Comparison of ENCODE assay signal across 16 cellular contexts in genomic region chr12:356276-356988, GRCh38. TPM values are rescaled to one million over a fixed set of nuclear protein-coding genes. Genes with fewer than 3 reads are reported as not detected.
DNase-seq lines count a peak whose midpoint lies in the region; ATAC-seq, FAIRE-seq and TF ChIP-seq lines count a peak whose summit lies in the region.
"Had no signal": no experiment of that assay in that cellular context is flagged by ENCODE, and none has a peak within 500 bp of the region (broad histone marks: within the 10 kb centered on the region; RNA-seq: fewer than 3 reads in every experiment).

No MANE protein-coding gene starts in this region.

- no peak overlapping the region for H2BK20ac ChIP-seq in IMR-90 (ENCODE audit: low read depth, low read length)

- H4K8ac ChIP-seq in IMR-90 (ENCODE audit: low read depth in 2 of 2, low read length in 2 of 2), result no peak overlapping the region

- no peak overlapping the region for H3K56ac ChIP-seq in IMR-90 (ENCODE audit: extremely low read depth, insufficient read depth, low read length)

- intact Hi-C loops in IMR-90 (cut with micrococcal nuclease) (no loop called here), GM12878 (cut with micrococcal nuclease; ENCODE audit: unreplicated experiment) (no loop called here)

- DNase-seq in DMS53 (lab: John Stamatoyannopoulos, UW), result peak; percentile 53
- DNase-seq in DMS53 treated with DMSO at 0.1 percent for 48 hours (lab: John Stamatoyannopoulos, UW; ENCODE audit: unreplicated experiment), result no peak
- DNase-seq in IMR-90, result peak; percentile 38
- DNase-seq in GM12878 (ENCODE audit: low read depth, low spot score), result no peak
- no peak for DNase-seq in mesothelial cell of epicardium (ENCODE audit: low spot score in 2 of 2, unreplicated experiment in 2 of 2)
- DNase-seq in HAP-1 (ENCODE audit: low spot score in 2 of 2), result no peak
- DNase-seq in GM19239 (ENCODE audit: insufficient read length, low spot score), result no peak
- DNase-seq: activated T-cell treated with anti-CD3 and anti-CD28 coated beads, Interleukin-2, amount 50 U/mL, for 1 hour; NCI-H2081 treated with DMSO at 0.1 percent for 48 hours; NK-92 treated with Interleukin-12 subunit alpha and Interleukin-12 subunit beta, amount 100 ng/mL, for 24 hours; testis had no signal

- SMC1A ChIA-PET in GM12878 (lab: Charles Lee; ENCODE audit: uncharacterized antibody, unreplicated experiment), result no interaction called here

- H2AFZ ChIP-seq in IMR-90 (replicated peaks; ENCODE audit: low read length, poor library complexity) (no peak overlapping the region), GM12878 (ENCODE audit: control insufficient read depth, low read depth, low read length) (no peak overlapping the region)
- H2AFZ ChIP-seq: parathyroid adenoma had no signal

- in situ Hi-C loops in IMR-90 (cut with MboI; ENCODE audit: low sequenced_read_pairs), result no loop called here
- in situ Hi-C loops in GM12878 (cut with MboI), result no loop called here
- in situ Hi-C loops in HAP-1 (cut with MboI; ENCODE audit: low sequenced_read_pairs), result no loop called here

- TF ChIP-seq POLR2A in IMR-90 (IDR thresholded peaks at IDR 0.05; ENCODE audit: low read depth, low read length), result no peak
- no peak for TF ChIP-seq POLR2A in GM12878 (IDR thresholded peaks at IDR 0.05; ENCODE audit: low read depth, low read length)

- no peaks in the 10 kb centered on the region for H3K27me3 Mint-ChIP-seq in mesothelial cell of epicardium (ENCODE audit: low read depth)
- H3K27me3 Mint-ChIP-seq: memory B cell had no signal

- H2BK15ac ChIP-seq in IMR-90 (ENCODE audit: low read depth, low read length), result no peak overlapping the region

- no peak overlapping the region for H3K9ac ChIP-seq in IMR-90 (ENCODE audit: low read depth, low read length)
- no peak overlapping the region for H3K9ac ChIP-seq in GM12878 (ENCODE audit: control insufficient read depth, insufficient read depth, low read length)
- H3K9ac ChIP-seq: parathyroid adenoma had no signal

- H3K4me1 Mint-ChIP-seq in mesothelial cell of epicardium, result no peaks in the 10 kb centered on the region

- no peak overlapping the region for H3K14ac ChIP-seq in IMR-90 (replicated peaks; ENCODE audit: low read depth, low read length)

- no peak overlapping the region for H4K91ac ChIP-seq in IMR-90 (ENCODE audit: insufficient read depth, low read depth, low read length)

- H3K27ac ChIP-seq in IMR-90 (ENCODE audit: insufficient read depth, low read length), result no peak overlapping the region
- no peak overlapping the region for H3K27ac ChIP-seq in GM12878 (ENCODE audit: control insufficient read depth, insufficient read depth)
- H3K27ac ChIP-seq: 22Rv1, parathyroid adenoma, testis had no signal

- H3K4me3 ChIP-seq in IMR-90 (ENCODE audit: insufficient read depth, low read depth, low read length) (no peak overlapping the region), GM12878 (no peak overlapping the region), HAP-1 (no peak overlapping the region)
- H3K4me3 ChIP-seq: testis had no signal

- POLR2A ChIA-PET in IMR-90 (lab: Charles Lee; ENCODE audit: unreplicated experiment) (no interaction called here), GM12878 (lab: Charles Lee) (interaction anchor here (0.8 to 1.1 kb wide), 2 partner anchors 17 to 33 kb away, joined by 4 to 5 read pairs; partner anchors contain the start of gene KDM5A)

- no peak overlapping the region for H2BK5ac ChIP-seq in IMR-90 (ENCODE audit: low read depth, low read length, poor library complexity, severe bottlenecking)

- no peaks in the 10 kb centered on the region for H3K79me2 ChIP-seq in GM12878 (ENCODE audit: control insufficient read depth, insufficient read depth, low read length)

- H3K18ac ChIP-seq in IMR-90 (ENCODE audit: low read depth, low read length), result no peak overlapping the region

- TF ChIP-seq CTCF in IMR-90 (conservative IDR thresholded peaks at IDR 0.05; ENCODE audit: low read depth, low read length) (no peak), GM12878 (IDR thresholded peaks at IDR 0.05 in 2 of 3, conservative IDR thresholded peaks at IDR 0.05 in 1 of 3; ENCODE audit: control insufficient read depth in 2 of 3, extremely low read depth in 1 of 3, insufficient read depth in 1 of 3, low read depth in 3 of 3, low read length in 3 of 3) (no peak), mesothelial cell of epicardium (IDR thresholded peaks at IDR 0.05; ENCODE audit: unreplicated experiment) (no peak)

- H3K9me1 ChIP-seq in IMR-90 (ENCODE audit: insufficient read depth, low read length), result peaks cover 4% of the 10 kb centered on the region; the same call in 1 of the 2 replicates

- RAD21 ChIA-PET in GM12878 (lab: Charles Lee; ENCODE audit: unreplicated experiment), result no interaction called here

- H3K4me2 ChIP-seq in IMR-90 (ENCODE audit: low read depth, low read length) (no peak overlapping the region), GM12878 (ENCODE audit: control insufficient read depth, insufficient read depth) (no peak overlapping the region)

- H3K27me3 ChIP-seq in IMR-90 (ENCODE audit: control insufficient read depth, insufficient read depth, low read length) (no peaks in the 10 kb centered on the region), GM12878 (replicated peaks in 1 of 2; ENCODE audit: control insufficient read depth in 2 of 2, insufficient read depth in 2 of 2, low read length in 1 of 2) (no peaks in the 10 kb centered on the region), HAP-1 (ENCODE audit: low read depth) (no peaks in the 10 kb centered on the region)
- H3K27me3 ChIP-seq: testis had no signal

- H3K36me3 ChIP-seq in IMR-90 (ENCODE audit: control insufficient read depth, insufficient read depth, low read length), result peaks cover 46% of the 10 kb centered on the region
- peaks cover 6 to 34% of the 10 kb centered on the region in 2 experiments; a peak in 3 of 4 replicates for H3K36me3 ChIP-seq in GM12878 (ENCODE audit: control insufficient read depth in 2 of 2, insufficient read depth in 2 of 2, low read length in 1 of 2)
- peaks cover 36% of the 10 kb centered on the region for H3K36me3 ChIP-seq in HAP-1 (replicated peaks)

- dilution Hi-C loops in IMR-90 (cut with HindIII; ENCODE audit: low sequenced_read_pairs, unreplicated experiment), result no loop called here

- no peak for TF ChIP-seq EP300 in GM12878 (IDR thresholded peaks at IDR 0.05; ENCODE audit: borderline replicate concordance in 1 of 2, control insufficient read depth in 1 of 2, low read depth in 2 of 2, low read length in 2 of 2)

- WGBS in IMR-90 (ENCODE audit: extremely low coverage in 2 of 2, insufficient read length in 1 of 2), 2 experiments, result 86% methylated on average over 4 of the region's 7 CpGs; no CpG with 5 or more reads in 1 of the 2 experiments
- 92% methylated on average over 7 of the region's 7 CpGs for WGBS in GM12878 (ENCODE audit: insufficient coverage, insufficient replicate concordance, low lambda C conversion rate, missing lambda C conversion rate)

- CTCF ChIA-PET in IMR-90 (lab: Yijun Ruan, JAX) (no interaction called here), GM12878 (lab: Yijun Ruan, JAX) (no interaction called here)

- H3K9me3 Mint-ChIP-seq in mesothelial cell of epicardium, result peaks cover 18% of the 10 kb centered on the region

- H3K4me3 Mint-ChIP-seq in mesothelial cell of epicardium, result no peak overlapping the region
- H3K4me3 Mint-ChIP-seq: memory B cell had no signal

- no peak overlapping the region for H2BK120ac ChIP-seq in IMR-90 (ENCODE audit: low read depth, low read length)

- H3K4me1 ChIP-seq in IMR-90 (ENCODE audit: control insufficient read depth, insufficient read depth, low read length) (peaks cover 4% of the 10 kb centered on the region; the same call in 1 of the 2 replicates), GM12878 (ENCODE audit: control insufficient read depth, insufficient read depth, low read length) (no peaks in the 10 kb centered on the region), HAP-1 (no peaks in the 10 kb centered on the region)
- H3K4me1 ChIP-seq: parathyroid adenoma, testis had no signal

- ATAC-seq in IMR-90 (ENCODE audit: low read depth), result no peak
- no peak for ATAC-seq in GM12878
- no peak for ATAC-seq in HG02852 (IDR thresholded peaks at IDR 0.05; ENCODE audit: unreplicated experiment)

- TF ChIP-seq RAD21 in IMR-90 (IDR thresholded peaks at IDR 0.05; ENCODE audit: low read length) (no peak), GM12878 (IDR thresholded peaks at IDR 0.05; ENCODE audit: insufficient read depth, low read depth, low read length) (no peak)

- no peak overlapping the region for H3K4ac ChIP-seq in IMR-90 (ENCODE audit: low read depth, low read length)

- peaks cover 4% of the 10 kb centered on the region; the same call in 1 of the 2 replicates for H3K9me3 ChIP-seq in IMR-90 (ENCODE audit: control insufficient read depth, insufficient read depth, low read length)
- H3K9me3 ChIP-seq in GM12878 (replicated peaks; ENCODE audit: control insufficient read depth, insufficient read depth, low read length), result no peaks in the 10 kb centered on the region
- H3K9me3 ChIP-seq in HAP-1, result no peaks in the 10 kb centered on the region
- H3K9me3 ChIP-seq: testis had no signal

- peaks cover 12 to 37% of the 10 kb centered on the region in 2 experiments for H3K79me1 ChIP-seq in IMR-90 (ENCODE audit: low read depth in 1 of 2, low read length in 2 of 2)

- FAIRE-seq in GM12878 (lab: Jason Lieb, UNC) (no peak), GM19239 (lab: Jason Lieb, UNC) (no peak)
- FAIRE-seq: endothelial cell of umbilical vein had no signal

- H4K20me1 ChIP-seq in IMR-90 (ENCODE audit: insufficient read depth, low read length) (peaks cover 9% of the 10 kb centered on the region; the same call in 1 of the 2 replicates), GM12878 (ENCODE audit: control insufficient read depth, insufficient read depth) (no peaks in the 10 kb centered on the region)

- peaks cover 61% of the 10 kb centered on the region for H3K36me3 Mint-ChIP-seq in mesothelial cell of epicardium

- H3K23ac ChIP-seq in IMR-90 (ENCODE audit: low read depth, low read length), result no peak overlapping the region

- no peak overlapping the region for H2AK5ac ChIP-seq in IMR-90 (ENCODE audit: low read depth, low read length)

- BruUV-seq in IMR-90 (replicated peaks; lab: Mats Ljungman, UMichigan), result no TSS peak
- BruUV-seq in GM12878 (replicated peaks; lab: Mats Ljungman, UMichigan), result TSS peak; percentile 7

- no peak overlapping the region for H2AK9ac ChIP-seq in IMR-90 (replicated peaks; ENCODE audit: low read depth, low read length, poor library complexity)

- peak overlapping the region; percentile 41 for H3K27ac Mint-ChIP-seq in mesothelial cell of epicardium
- H3K27ac Mint-ChIP-seq: memory B cell had no signal

- no peak overlapping the region for H4K5ac ChIP-seq in IMR-90 (ENCODE audit: low read depth, low read length)

RNA-seq across cellular contexts. Expression of gene KDM5A, which starts 32.7 kb away (rescaled TPM):
- total RNA-seq in IMR-90 (2012; rRNA removed) (66.7 and 95.9 TPM in 2 replicates), GM12878 (2014; rRNA removed) (28.6 and 30.4 TPM in 2 replicates), GM12878 (2014; rRNA removed; fragmentation: Illumina TruSeq; extraction: Trizol) (36.4 and 37.7 TPM in 2 replicates), GM12878 (2021) (54.3 and 59.9 TPM in 2 replicates), mesothelial cell of epicardium (87.7 to 96.2 TPM (median 93.9 TPM) in 3 replicates)
- polyA plus RNA-seq in IMR-90 (2012; rRNA removed) (7.3 and 7.9 TPM in 2 replicates), GM12878 (2011; rRNA removed) (26.7 and 28.1 TPM in 2 replicates), GM12878 (2014; fragmentation: Illumina TruSeq; extraction: Trizol) (20.5 and 33.7 TPM in 2 replicates), GM12878 (2014; fragmentation: Nextera tagmentation; extraction: Ambion mirVana) (10 to 100 TPM in 1 of 2 experiments, 1 to 10 TPM in 1; 9.0 to 10.5 TPM), GM12878 (2014; rRNA removed) (14.8 and 16.3 TPM in 2 replicates), GM12878 (2016; fragmentation: Nextera tagmentation; extraction: Ambion mirVana) (10 to 100 TPM; 35.2 to 40.0 TPM)
- 3.3 and 3.7 TPM in 2 replicates for polyA plus RNA-seq in IMR-90 (2012; cell fraction: cytosol; rRNA removed)
- 5.2 and 18.2 TPM in 2 replicates for polyA plus RNA-seq in IMR-90 (2012; cell fraction: nucleus; rRNA removed; ENCODE audit: low replicate concordance)
- 188 and 189 TPM in 2 replicates for total RNA-seq in GM12878 (2013; cell fraction: nucleolus; rRNA removed)
- polyA plus RNA-seq in GM12878 (2011; ENCODE audit: low read depth), result 20.8 TPM
- polyA plus RNA-seq in GM12878 (2011; cell fraction: cytosol; rRNA removed), result 23.5 and 25.5 TPM in 2 replicates
- polyA plus RNA-seq in GM12878 (2011; cell fraction: nucleus; rRNA removed), result 29.6 and 30.0 TPM in 2 replicates
- 18.8 and 21.5 TPM in 2 replicates for polyA plus RNA-seq in GM12878 (2012)
- polyA minus RNA-seq in GM12878 (2011; rRNA and poly(A)+ RNA removed), result 120 and 139 TPM in 2 replicates
- 33.3 and 46.4 TPM in 2 replicates for polyA minus RNA-seq in GM12878 (2011; cell fraction: cytosol; rRNA and poly(A)+ RNA removed)
- polyA minus RNA-seq in GM12878 (2011; cell fraction: nucleus; rRNA and poly(A)+ RNA removed), result 73.5 and 96.5 TPM in 2 replicates

RNA-seq across cellular contexts. Expression of gene CCDC77, which starts 45.0 kb away (rescaled TPM):
- total RNA-seq in IMR-90 (2012; rRNA removed) (6.6 and 9.4 TPM in 2 replicates), GM12878 (2014; rRNA removed) (12.4 and 14.5 TPM in 2 replicates), GM12878 (2014; rRNA removed; fragmentation: Illumina TruSeq; extraction: Trizol) (18.9 and 21.5 TPM in 2 replicates), GM12878 (2021) (11.2 and 12.0 TPM in 2 replicates), mesothelial cell of epicardium (13.8 to 16.8 TPM (median 15.5 TPM) in 3 replicates)
- polyA plus RNA-seq in IMR-90 (2012; rRNA removed) (7.2 TPM in 2 replicates), GM12878 (2011; rRNA removed) (16.5 and 22.2 TPM in 2 replicates), GM12878 (2014; fragmentation: Illumina TruSeq; extraction: Trizol) (20.6 and 22.5 TPM in 2 replicates), GM12878 (2014; fragmentation: Nextera tagmentation; extraction: Ambion mirVana) (1 to 10 TPM; 8.8 to 9.9 TPM), GM12878 (2014; rRNA removed) (11.7 and 15.4 TPM in 2 replicates), GM12878 (2016; fragmentation: Nextera tagmentation; extraction: Ambion mirVana) (10 to 100 TPM; 16.3 to 17.7 TPM)
- polyA plus RNA-seq in IMR-90 (2012; cell fraction: cytosol; rRNA removed), result 1.0 and 1.1 TPM in 2 replicates
- 0.72 and 5.8 TPM in 2 replicates for polyA plus RNA-seq in IMR-90 (2012; cell fraction: nucleus; rRNA removed; ENCODE audit: low replicate concordance)
- total RNA-seq in GM12878 (2013; cell fraction: nucleolus; rRNA removed), result 35.7 and 37.4 TPM in 2 replicates
- polyA plus RNA-seq in GM12878 (2011; ENCODE audit: low read depth), result 3.6 TPM
- 5.7 and 7.3 TPM in 2 replicates for polyA plus RNA-seq in GM12878 (2011; cell fraction: cytosol; rRNA removed)
- 10.5 and 19.9 TPM in 2 replicates for polyA plus RNA-seq in GM12878 (2011; cell fraction: nucleus; rRNA removed)
- polyA plus RNA-seq in GM12878 (2012), result 4.7 and 8.9 TPM in 2 replicates
- 9.4 and 11.2 TPM in 2 replicates for polyA minus RNA-seq in GM12878 (2011; rRNA and poly(A)+ RNA removed)
- polyA minus RNA-seq in GM12878 (2011; cell fraction: cytosol; rRNA and poly(A)+ RNA removed), result 4.8 and 9.6 TPM in 2 replicates
- 5.7 and 9.1 TPM in 2 replicates for polyA minus RNA-seq in GM12878 (2011; cell fraction: nucleus; rRNA and poly(A)+ RNA removed)

Comparison
In these comparisons a context has a peak if more than half of its experiments do, and no peak if none do; other contexts are left out.
1. DNase-seq: peak in DMS53 (single experiment) and IMR-90 (single experiment); none in DMS53 treated with DMSO at 0.1 percent for 48 hours (single experiment), GM12878 (single experiment), mesothelial cell of epicardium (0 of 2), HAP-1 (0 of 2) and GM19239 (single experiment).